Comparison of ENCODE assay signal across 9 cellular contexts in the genomic region with DNA sequence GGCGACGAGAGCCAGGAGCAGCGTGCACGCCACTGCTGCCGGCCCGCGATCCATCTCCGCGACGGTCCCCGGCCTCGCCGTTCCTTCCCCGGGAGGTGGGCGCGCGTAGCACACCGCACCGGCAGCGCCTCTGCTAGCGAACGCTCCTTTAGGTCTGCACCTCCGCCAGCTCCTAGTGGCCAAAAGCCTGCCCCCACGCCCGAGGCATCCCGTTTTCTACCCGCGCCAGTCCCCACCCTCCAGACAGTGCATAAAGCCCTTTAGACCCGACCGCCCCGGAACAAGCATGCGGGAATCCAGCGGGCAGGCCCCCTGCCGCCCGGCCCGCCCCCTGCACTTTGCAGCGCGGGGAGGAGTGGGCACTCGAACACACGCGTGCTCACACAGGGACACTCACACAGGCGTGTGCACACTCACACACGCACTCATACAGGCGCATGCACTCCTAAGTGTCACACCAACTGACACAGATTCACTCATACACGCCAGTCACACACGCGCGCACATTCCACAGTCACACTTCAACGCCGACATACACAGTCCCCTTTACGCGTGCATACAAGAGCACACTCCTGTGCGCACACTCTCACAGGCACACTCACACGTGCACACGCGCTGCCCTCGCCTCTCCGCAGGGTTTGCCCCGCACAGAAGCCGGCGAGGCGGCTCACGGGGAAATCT. TPM values are rescaled to one million over a fixed set of nuclear protein-coding genes. Genes with fewer than 3 reads are reported as not detected.
A peak's percentile ranks its signal among the peaks of the same experiment; 100 is the strongest.
DNase-seq lines count a peak whose midpoint lies in the region; FAIRE-seq and TF ChIP-seq lines count a peak whose summit lies in the region.
"Had no signal": no experiment of that assay in that cellular context is flagged by ENCODE, and none has a peak within 500 bp of the region (broad histone marks: within the 10 kb centered on the region; RNA-seq: fewer than 3 reads in every experiment).

A gene (minus strand): TSS at position 189 of the 681 bp plus-strand sequence. CDS start 135 bp downstream, at position 54.

- no peak for TF ChIP-seq CTCF in GM06990 (IDR thresholded peaks at IDR 0.05; ENCODE audit: insufficient read depth, low read length, poor library complexity, severe bottlenecking)
- TF ChIP-seq CTCF in liver (IDR thresholded peaks at IDR 0.05; ENCODE audit: low read depth, low read length, missing input control): peak; percentile 5
- no peak for TF ChIP-seq CTCF in D721Med (IDR thresholded peaks at IDR 0.05; ENCODE audit: insufficient read depth, missing control alignments)

- H3K27ac ChIP-seq in liver (ENCODE audit: low read depth in 1 of 2, low read length in 2 of 2): no peak within 1 kb of the TSS

- 1% methylated on average over 63 of the region's 63 CpGs for WGBS in liver

- no peaks in the 10 kb centered on the region; the same call in 1 of the 2 replicates for H3K27me3 ChIP-seq in GM06990 (replicated peaks; ENCODE audit: control insufficient read depth, insufficient read depth, low read length)
- no peaks in the 10 kb centered on the region for H3K27me3 ChIP-seq in liver (ENCODE audit: control insufficient read depth in 4 of 4, insufficient read depth in 4 of 4, low read length in 3 of 4)

- peaks cover 4 to 40% (median 27%) of the 10 kb centered on the region in 4 donors for H3K4me1 ChIP-seq in liver (ENCODE audit: control insufficient read depth in 4 of 4, insufficient read depth in 4 of 4, low read length in 3 of 4)

- no peak for FAIRE-seq in D721Med (lab: Jason Lieb, UNC)

- TF ChIP-seq RAD21 in liver (IDR thresholded peaks at IDR 0.05): no peak

- peak; percentile 23 for DNase-seq in GM06990 (ENCODE audit: extremely low read depth, insufficient read length)
- DNase-seq in SK-N-DZ (ENCODE audit: low spot score): peak; percentile 6
- DNase-seq in cerebellum (ENCODE audit: low spot score): no peak
- peak; percentile 17 to 21 for DNase-seq in stimulated activated CD4-positive, alpha-beta T cell treated with anti-CD3 and anti-CD28 coated beads, Interleukin-4, amount 100 ng/mL, for 4 hours
- DNase-seq in D721Med (ENCODE audit: insufficient read length, low spot score): no peak
- no peak for DNase-seq in NOMO-1 treated with DMSO at 0.1 percent for 48 hours (lab: John Stamatoyannopoulos, UW; ENCODE audit: unreplicated experiment)
- no peak for DNase-seq in GOT3 (lab: John Stamatoyannopoulos, UW)

- H3K4me3 ChIP-seq in GM06990 (replicated peaks; ENCODE audit: low read depth, low read length) (peak within 1 kb of the TSS; percentile 42), liver (ENCODE audit: low read depth in 1 of 3, low read length in 3 of 3) (peak within 1 kb of the TSS; percentile 72 to 95 (median 85))

- no peaks in the 10 kb centered on the region for H3K9me3 ChIP-seq in liver (ENCODE audit: control insufficient read depth in 4 of 4, low read length in 3 of 4)

- peak within 1 kb of the TSS in 1 of 2 donors; percentile 54 for H3K9ac ChIP-seq in liver (ENCODE audit: low read depth in 1 of 2, low read length in 2 of 2)

- H3K36me3 ChIP-seq in GM06990 (ENCODE audit: control insufficient read depth, insufficient read depth, low read length): no peaks in the 10 kb centered on the region
- no peaks in the 10 kb centered on the region for H3K36me3 ChIP-seq in liver (ENCODE audit: control insufficient read depth in 4 of 4, insufficient read depth in 3 of 4, low read depth in 1 of 4, low read length in 3 of 4)

TF ChIP-seq in liver, 16 proteins besides CTCF, POLR2A, EP300 and RAD21:
- TF ChIP-seq HNF4A (conservative IDR thresholded peaks at IDR 0.05): peak; percentile 40 to 42
- TF ChIP-seq, protein P1, sequence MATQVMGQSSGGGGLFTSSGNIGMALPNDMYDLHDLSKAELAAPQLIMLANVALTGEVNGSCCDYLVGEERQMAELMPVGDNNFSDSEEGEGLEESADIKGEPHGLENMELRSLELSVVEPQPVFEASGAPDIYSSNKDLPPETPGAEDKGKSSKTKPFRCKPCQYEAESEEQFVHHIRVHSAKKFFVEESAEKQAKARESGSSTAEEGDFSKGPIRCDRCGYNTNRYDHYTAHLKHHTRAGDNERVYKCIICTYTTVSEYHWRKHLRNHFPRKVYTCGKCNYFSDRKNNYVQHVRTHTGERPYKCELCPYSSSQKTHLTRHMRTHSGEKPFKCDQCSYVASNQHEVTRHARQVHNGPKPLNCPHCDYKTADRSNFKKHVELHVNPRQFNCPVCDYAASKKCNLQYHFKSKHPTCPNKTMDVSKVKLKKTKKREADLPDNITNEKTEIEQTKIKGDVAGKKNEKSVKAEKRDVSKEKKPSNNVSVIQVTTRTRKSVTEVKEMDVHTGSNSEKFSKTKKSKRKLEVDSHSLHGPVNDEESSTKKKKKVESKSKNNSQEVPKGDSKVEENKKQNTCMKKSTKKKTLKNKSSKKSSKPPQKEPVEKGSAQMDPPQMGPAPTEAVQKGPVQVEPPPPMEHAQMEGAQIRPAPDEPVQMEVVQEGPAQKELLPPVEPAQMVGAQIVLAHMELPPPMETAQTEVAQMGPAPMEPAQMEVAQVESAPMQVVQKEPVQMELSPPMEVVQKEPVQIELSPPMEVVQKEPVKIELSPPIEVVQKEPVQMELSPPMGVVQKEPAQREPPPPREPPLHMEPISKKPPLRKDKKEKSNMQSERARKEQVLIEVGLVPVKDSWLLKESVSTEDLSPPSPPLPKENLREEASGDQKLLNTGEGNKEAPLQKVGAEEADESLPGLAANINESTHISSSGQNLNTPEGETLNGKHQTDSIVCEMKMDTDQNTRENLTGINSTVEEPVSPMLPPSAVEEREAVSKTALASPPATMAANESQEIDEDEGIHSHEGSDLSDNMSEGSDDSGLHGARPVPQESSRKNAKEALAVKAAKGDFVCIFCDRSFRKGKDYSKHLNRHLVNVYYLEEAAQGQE (IDR thresholded peaks at IDR 0.05): no peak

RNA-seq across cellular contexts. Expression of the gene that starts here (rescaled TPM):
- not detected in 2 replicates for polyA plus RNA-seq in SK-N-DZ (2014; cell fraction: cytosol; rRNA removed)
- polyA plus RNA-seq in SK-N-DZ (2014; cell fraction: nucleus; rRNA removed): not detected in 2 replicates
- total RNA-seq in cerebellum (22.0 TPM), liver (1 to 10 TPM in 1 of 2 donors, under 1 TPM in 1; 0.19 to 5.7 TPM)
- under 1 TPM; 0.33 to 0.47 TPM for polyA plus RNA-seq in liver
- total RNA-seq: M059J had no signal

Comparison
In these comparisons a context has a peak if more than half of its experiments do, and no peak if none do; other contexts are left out.
1. DNase-seq: peak in GM06990 (single experiment), SK-N-DZ (single experiment) and stimulated activated CD4-positive, alpha-beta T cell treated with anti-CD3 and anti-CD28 coated beads, Interleukin-4, amount 100 ng/mL, for 4 hours (2 of 2); none in cerebellum (single experiment), D721Med (single experiment), NOMO-1 treated with DMSO at 0.1 percent for 48 hours (single experiment) and GOT3 (single experiment).